23 cellular contexts compared by ENCODE assay signal in the genomic region with DNA sequence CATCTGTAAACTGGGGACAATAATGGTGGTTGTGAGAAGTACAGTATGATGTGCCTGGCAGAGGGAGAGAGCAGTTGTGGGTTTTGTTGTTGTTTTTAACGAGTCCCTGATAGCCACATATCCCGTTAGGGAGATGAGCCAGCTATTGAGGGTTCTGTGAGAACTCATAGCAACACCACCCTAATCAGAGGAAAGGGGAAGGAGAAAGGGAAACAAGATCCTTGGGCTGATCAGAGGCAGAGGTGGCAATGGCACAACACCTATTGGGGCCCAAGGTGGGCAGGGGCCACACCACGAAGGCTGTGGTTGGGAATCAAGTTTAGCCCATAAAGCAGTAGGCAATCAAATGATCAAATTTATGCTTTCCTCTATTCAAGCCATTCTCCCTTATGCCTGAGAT. TPM values are rescaled to one million over a fixed set of nuclear protein-coding genes. Genes with fewer than 3 reads are reported as not detected.
A peak's percentile ranks its signal among the peaks of the same experiment; 100 is the strongest.
DNase-seq lines count a peak whose midpoint lies in the region; ATAC-seq and TF ChIP-seq lines count a peak whose summit lies in the region.
"Had no signal": no experiment of that assay in that cellular context is flagged by ENCODE, and none has a peak within 500 bp of the region (broad histone marks: within the 10 kb centered on the region; RNA-seq: fewer than 3 reads in every experiment).

No MANE protein-coding gene starts in this region.

- no peak overlapping the region for H3K23ac ChIP-seq in neuronal stem cell (ENCODE audit: low read depth, low read length, poor library complexity)

- H3K36me3 ChIP-seq in CD8-positive, alpha-beta memory T cell (ENCODE audit: insufficient read depth, low read length), result peaks cover 18% of the 10 kb centered on the region
- H3K36me3 ChIP-seq in naive thymus-derived CD4-positive, alpha-beta T cell (ENCODE audit: control insufficient read depth in 2 of 3, insufficient read depth in 3 of 3, low read length in 3 of 3), result peaks cover 0 to 22% (median 4%) of the 10 kb centered on the region in 3 experiments
- peaks cover 9 to 26% of the 10 kb centered on the region in 2 donors for H3K36me3 ChIP-seq in neuronal stem cell (replicated peaks in 1 of 2; ENCODE audit: control insufficient read depth in 2 of 2, insufficient read depth in 2 of 2, low read length in 2 of 2)

- no peak overlapping the region for H3K14ac ChIP-seq in neuronal stem cell (ENCODE audit: low read length)

- H4K91ac ChIP-seq in neuronal stem cell (ENCODE audit: low read depth, low read length, poor library complexity), result no peak overlapping the region

- no peak for DNase-seq in CD8-positive, alpha-beta memory T cell
- DNase-seq in activated B cell treated with CpG ODN at 0.5 μM for 24 hours (no peak), putamen (ENCODE audit: low spot score) (no peak), neuronal stem cell (ENCODE audit: low spot score) (no peak)
- DNase-seq in naive thymus-derived CD4-positive, alpha-beta T cell, result no peak
- DNase-seq in stimulated activated naive B cell treated with anti-CD40 and anti-IgM and Interleukin-4, amounts not matched to agents 10 μg/mL and 1 μg/mL and 100 μg/mL, for 72 hours, result no peak
- no peak for DNase-seq in activated CD4-positive, alpha-beta memory T cell treated with anti-CD3 and anti-CD28 coated beads for 36 hours
- DNase-seq: Calu3; cortex of kidney; left lung; midbrain; NCI-H1105 treated with DMSO at 0.1 percent for 48 hours; NCI-H2081; NCI-H446; OCI-M1; SIG-M5; small intestine; stimulated activated CD4-positive, alpha-beta T cell treated with anti-CD3 and anti-CD28 coated beads, Interleukin-2, amount 100 ng/mL, for 48 hours; stimulated activated naive CD4-positive, alpha-beta T cell; T-cell had no signal

- H3K4ac ChIP-seq in neuronal stem cell (ENCODE audit: low read length), result no peak overlapping the region

- no peak overlapping the region for H2BK120ac ChIP-seq in neuronal stem cell (ENCODE audit: low read depth, low read length)

- H2AFZ ChIP-seq in neuronal stem cell (ENCODE audit: low read length), result no peak overlapping the region

- no peak overlapping the region for H2BK12ac ChIP-seq in neuronal stem cell (ENCODE audit: low read length)

- H3K4me1 Mint-ChIP-seq in CD8-positive, alpha-beta memory T cell, result peaks cover 21 to 22% (median 22%) of the 10 kb centered on the region in 3 donors
- H3K4me1 Mint-ChIP-seq in activated B cell treated with CpG ODN at 0.5 μM for 24 hours, result peaks cover 26% of the 10 kb centered on the region
- H3K4me1 Mint-ChIP-seq in naive thymus-derived CD4-positive, alpha-beta T cell, result peaks cover 0 to 24% (median 22%) of the 10 kb centered on the region in 7 donors
- H3K4me1 Mint-ChIP-seq in stimulated activated naive B cell treated with anti-CD40 and anti-IgM and Interleukin-4, amounts not matched to agents 10 μg/mL and 1 μg/mL and 100 μg/mL, for 72 hours, result peaks cover 14 to 36% of the 10 kb centered on the region in 2 donors
- peaks cover 30% of the 10 kb centered on the region for H3K4me1 Mint-ChIP-seq in activated CD4-positive, alpha-beta memory T cell treated with anti-CD3 and anti-CD28 coated beads for 36 hours (ENCODE audit: low read depth)

- POLR2A ChIA-PET in CD8-positive, alpha-beta memory T cell (lab: Charles Lee), result no interaction called here
- POLR2A ChIA-PET in activated B cell treated with CpG ODN at 0.5 μM for 24 hours (lab: Charles Lee), result no interaction called here
- POLR2A ChIA-PET in naive thymus-derived CD4-positive, alpha-beta T cell (lab: Charles Lee), result interaction anchor here (0.6 kb wide), 1 partner anchor 307 kb away, joined by 3 read pairs; no protein-coding TSS in a partner anchor
- POLR2A ChIA-PET in activated CD4-positive, alpha-beta memory T cell treated with anti-CD3 and anti-CD28 coated beads for 36 hours (lab: Charles Lee), result no interaction called here

- H3K27ac ChIP-seq in CD8-positive, alpha-beta memory T cell (ENCODE audit: low read depth, low read length), result no peak overlapping the region
- H3K27ac ChIP-seq in naive thymus-derived CD4-positive, alpha-beta T cell (ENCODE audit: low read depth, low read length), result no peak overlapping the region
- no peak overlapping the region for H3K27ac ChIP-seq in neuronal stem cell (replicated peaks; ENCODE audit: low read length)

- no peak overlapping the region for H3K18ac ChIP-seq in neuronal stem cell (ENCODE audit: low read length)

- H2AK5ac ChIP-seq in neuronal stem cell (ENCODE audit: low read depth, low read length), result no peak overlapping the region

- H4K8ac ChIP-seq in neuronal stem cell (ENCODE audit: low read depth, low read length), result no peak overlapping the region

- H3K9me3 Mint-ChIP-seq in CD8-positive, alpha-beta memory T cell, result no peaks in the 10 kb centered on the region
- H3K9me3 Mint-ChIP-seq in activated B cell treated with CpG ODN at 0.5 μM for 24 hours, result no peaks in the 10 kb centered on the region
- peaks cover 0 to 2% (median 0%) of the 10 kb centered on the region in 11 donors for H3K9me3 Mint-ChIP-seq in naive thymus-derived CD4-positive, alpha-beta T cell
- peaks cover 0 to 3% of the 10 kb centered on the region in 2 donors for H3K9me3 Mint-ChIP-seq in stimulated activated naive B cell treated with anti-CD40 and anti-IgM and Interleukin-4, amounts not matched to agents 10 μg/mL and 1 μg/mL and 100 μg/mL, for 72 hours
- no peaks in the 10 kb centered on the region for H3K9me3 Mint-ChIP-seq in activated CD4-positive, alpha-beta memory T cell treated with anti-CD3 and anti-CD28 coated beads for 36 hours
- H3K9me3 Mint-ChIP-seq: T-cell had no signal

- CTCF ChIA-PET in CD8-positive, alpha-beta memory T cell (lab: Charles Lee), result no interaction called here
- CTCF ChIA-PET in activated B cell treated with CpG ODN at 0.5 μM for 24 hours (lab: Charles Lee), result no interaction called here
- CTCF ChIA-PET in naive thymus-derived CD4-positive, alpha-beta T cell (lab: Charles Lee), result no interaction called here
- CTCF ChIA-PET in activated CD4-positive, alpha-beta memory T cell treated with anti-CD3 and anti-CD28 coated beads for 36 hours (lab: Charles Lee), result no interaction called here

- intact Hi-C loops in activated B cell treated with CpG ODN at 0.5 μM for 24 hours (cut with micrococcal nuclease), result no loop called here
- intact Hi-C loops in naive thymus-derived CD4-positive, alpha-beta T cell (cut with micrococcal nuclease), result no loop called here
- intact Hi-C loops in activated CD4-positive, alpha-beta memory T cell treated with anti-CD3 and anti-CD28 coated beads for 36 hours (cut with micrococcal nuclease), result loop anchor here (5.0 kb wide), 1 partner anchor 36 kb away; the partner anchor contains the start of gene URGCP

- WGBS in neuronal stem cell (ENCODE audit: extremely low coverage in 2 of 2, insufficient read length in 2 of 2, insufficient replicate concordance in 1 of 2), 2 donors, result no CpG with 5 or more reads among the region's 3 CpGs

- H2BK5ac ChIP-seq in neuronal stem cell (ENCODE audit: low read length), result no peak overlapping the region

- H2BK15ac ChIP-seq in neuronal stem cell (ENCODE audit: low read length), result no peak overlapping the region

- H3K27ac Mint-ChIP-seq in CD8-positive, alpha-beta memory T cell, result peak overlapping the region in 4 of 8 donors; percentile 5 to 75 (median 44)
- H3K27ac Mint-ChIP-seq in activated B cell treated with CpG ODN at 0.5 μM for 24 hours, result no peak overlapping the region
- H3K27ac Mint-ChIP-seq in naive thymus-derived CD4-positive, alpha-beta T cell, result no peak overlapping the region
- peak overlapping the region; percentile 4 for H3K27ac Mint-ChIP-seq in stimulated activated naive B cell treated with anti-CD40 and anti-IgM and Interleukin-4, amounts not matched to agents 10 μg/mL and 1 μg/mL and 100 μg/mL, for 72 hours
- no peak overlapping the region for H3K27ac Mint-ChIP-seq in activated CD4-positive, alpha-beta memory T cell treated with anti-CD3 and anti-CD28 coated beads for 36 hours

- H3K4me1 ChIP-seq in CD8-positive, alpha-beta memory T cell (ENCODE audit: insufficient read depth, low read length), result peaks cover 19% of the 10 kb centered on the region
- H3K4me1 ChIP-seq in naive thymus-derived CD4-positive, alpha-beta T cell (ENCODE audit: control insufficient read depth in 2 of 2, insufficient read depth in 2 of 2, low read length in 2 of 2), result peaks cover 13 to 15% of the 10 kb centered on the region in 2 donors
- peaks cover 3 to 7% of the 10 kb centered on the region in 2 donors for H3K4me1 ChIP-seq in neuronal stem cell (ENCODE audit: control insufficient read depth in 2 of 2, insufficient read depth in 1 of 2, low read depth in 1 of 2, low read length in 2 of 2)

- H3K27me3 ChIP-seq in CD8-positive, alpha-beta memory T cell (ENCODE audit: insufficient read depth, low read length, poor library complexity, severe bottlenecking), result no peaks in the 10 kb centered on the region
- no peaks in the 10 kb centered on the region for H3K27me3 ChIP-seq in naive thymus-derived CD4-positive, alpha-beta T cell (ENCODE audit: control insufficient read depth in 2 of 2, insufficient read depth in 2 of 2, low read length in 2 of 2)
- H3K27me3 ChIP-seq in neuronal stem cell (ENCODE audit: control insufficient read depth in 3 of 3, insufficient read depth in 3 of 3, low read depth in 1 of 3, low read length in 3 of 3), result no peaks in the 10 kb centered on the region
- H3K27me3 ChIP-seq: left lung had no signal

- ATAC-seq in activated B cell treated with CpG ODN at 0.5 μM for 24 hours (ENCODE audit: low read depth), result no peak
- ATAC-seq in naive thymus-derived CD4-positive, alpha-beta T cell, result no peak
- no peak for ATAC-seq in stimulated activated naive B cell treated with anti-CD40 and anti-IgM and Interleukin-4, amounts not matched to agents 10 μg/mL and 1 μg/mL and 100 μg/mL, for 72 hours (replicated peaks)
- ATAC-seq in HG03342 (IDR thresholded peaks at IDR 0.05; ENCODE audit: unreplicated experiment), result no peak
- ATAC-seq: HepG2, left lung, T-cell had no signal

- H3K36me3 Mint-ChIP-seq in CD8-positive, alpha-beta memory T cell, result peaks cover 0 to 38% (median 12%) of the 10 kb centered on the region in 3 donors
- peaks cover 30% of the 10 kb centered on the region for H3K36me3 Mint-ChIP-seq in activated B cell treated with CpG ODN at 0.5 μM for 24 hours (ENCODE audit: low read depth)
- peaks cover 5 to 28% (median 21%) of the 10 kb centered on the region in 5 donors for H3K36me3 Mint-ChIP-seq in naive thymus-derived CD4-positive, alpha-beta T cell
- H3K36me3 Mint-ChIP-seq in stimulated activated naive B cell treated with anti-CD40 and anti-IgM and Interleukin-4, amounts not matched to agents 10 μg/mL and 1 μg/mL and 100 μg/mL, for 72 hours, result peaks cover 21 to 33% of the 10 kb centered on the region in 2 donors
- peaks cover 19% of the 10 kb centered on the region for H3K36me3 Mint-ChIP-seq in activated CD4-positive, alpha-beta memory T cell treated with anti-CD3 and anti-CD28 coated beads for 36 hours

- no peak for TF ChIP-seq CTCF in activated B cell treated with CpG ODN at 0.5 μM for 24 hours (IDR thresholded peaks at IDR 0.05)

- no peaks in the 10 kb centered on the region for H3K79me1 ChIP-seq in neuronal stem cell (ENCODE audit: low read depth, low read length)

- peak overlapping the region in 5 of 7 donors; percentile 37 to 75 (median 66) for H3K4me3 Mint-ChIP-seq in CD8-positive, alpha-beta memory T cell
- H3K4me3 Mint-ChIP-seq in activated B cell treated with CpG ODN at 0.5 μM for 24 hours, result peak overlapping the region; percentile 36
- peak overlapping the region in 9 of 10 donors; percentile 14 to 88 (median 42) for H3K4me3 Mint-ChIP-seq in naive thymus-derived CD4-positive, alpha-beta T cell
- H3K4me3 Mint-ChIP-seq in stimulated activated naive B cell treated with anti-CD40 and anti-IgM and Interleukin-4, amounts not matched to agents 10 μg/mL and 1 μg/mL and 100 μg/mL, for 72 hours, result no peak overlapping the region
- H3K4me3 Mint-ChIP-seq in activated CD4-positive, alpha-beta memory T cell treated with anti-CD3 and anti-CD28 coated beads for 36 hours, result no peak overlapping the region

- H3K9me3 ChIP-seq in CD8-positive, alpha-beta memory T cell (ENCODE audit: low read length), result no peaks in the 10 kb centered on the region
- no peaks in the 10 kb centered on the region for H3K9me3 ChIP-seq in naive thymus-derived CD4-positive, alpha-beta T cell (ENCODE audit: control insufficient read depth in 2 of 3, low read length in 3 of 3)
- peaks cover 4 to 12% of the 10 kb centered on the region in 2 donors for H3K9me3 ChIP-seq in neuronal stem cell (replicated peaks in 1 of 2; ENCODE audit: control insufficient read depth in 2 of 2, insufficient read depth in 1 of 2, low read depth in 1 of 2, low read length in 2 of 2)
- H3K9me3 ChIP-seq: left lung, thoracic aorta had no signal

- no peak overlapping the region for H3K4me3 ChIP-seq in CD8-positive, alpha-beta memory T cell (ENCODE audit: low read length)
- H3K4me3 ChIP-seq in naive thymus-derived CD4-positive, alpha-beta T cell (ENCODE audit: low read length), result no peak overlapping the region
- H3K4me3 ChIP-seq in neuronal stem cell (ENCODE audit: low read length in 2 of 2), result no peak overlapping the region
- H3K4me3 ChIP-seq: left lung, thoracic aorta had no signal

- H3K27me3 Mint-ChIP-seq in CD8-positive, alpha-beta memory T cell, result no peaks in the 10 kb centered on the region
- no peaks in the 10 kb centered on the region for H3K27me3 Mint-ChIP-seq in activated B cell treated with CpG ODN at 0.5 μM for 24 hours
- H3K27me3 Mint-ChIP-seq in naive thymus-derived CD4-positive, alpha-beta T cell, result no peaks in the 10 kb centered on the region
- H3K27me3 Mint-ChIP-seq in stimulated activated naive B cell treated with anti-CD40 and anti-IgM and Interleukin-4, amounts not matched to agents 10 μg/mL and 1 μg/mL and 100 μg/mL, for 72 hours, result no peaks in the 10 kb centered on the region
- peaks cover 1% of the 10 kb centered on the region for H3K27me3 Mint-ChIP-seq in activated CD4-positive, alpha-beta memory T cell treated with anti-CD3 and anti-CD28 coated beads for 36 hours
- H3K27me3 Mint-ChIP-seq: T-cell had no signal

- H3K9ac ChIP-seq in neuronal stem cell (ENCODE audit: low read depth, low read length, poor library complexity), result no peak overlapping the region

- no peak overlapping the region for H3K4me2 ChIP-seq in neuronal stem cell (ENCODE audit: insufficient read depth, low read length, poor library complexity, severe bottlenecking)

RNA-seq across cellular contexts. Expression of gene MRPS24, which starts 1.7 kb away (rescaled TPM):
- 100 to 1,000 TPM; 140 to 147 TPM for total RNA-seq in CD8-positive, alpha-beta memory T cell
- 122 TPM for polyA plus RNA-seq in CD8-positive, alpha-beta memory T cell
- total RNA-seq in activated B cell treated with CpG ODN at 0.5 μM for 24 hours, result 73.1 and 78.1 TPM in 2 replicates
- total RNA-seq in naive thymus-derived CD4-positive, alpha-beta T cell, result 10 to 100 TPM; 44.2 to 76.6 (median 62.3) TPM
- polyA plus RNA-seq in naive thymus-derived CD4-positive, alpha-beta T cell, result 100 to 1,000 TPM; 169 to 187 TPM
- 130 TPM for polyA plus RNA-seq in neuronal stem cell (2013, experiment 1 of 2)
- polyA plus RNA-seq in neuronal stem cell (2013, experiment 2 of 2), result 127 TPM
- 100 to 1,000 TPM; 115 to 128 TPM for total RNA-seq in activated CD4-positive, alpha-beta memory T cell treated with anti-CD3 and anti-CD28 coated beads for 36 hours

RNA-seq across cellular contexts. Expression of gene URGCP, which starts 35.3 kb away (rescaled TPM):
- total RNA-seq in CD8-positive, alpha-beta memory T cell, result 10 to 100 TPM; 34.7 to 37.8 TPM
- 33.1 TPM for polyA plus RNA-seq in CD8-positive, alpha-beta memory T cell
- 21.6 and 23.3 TPM in 2 replicates for total RNA-seq in activated B cell treated with CpG ODN at 0.5 μM for 24 hours
- 10 to 100 TPM; 20.0 to 33.7 (median 26.8) TPM for total RNA-seq in naive thymus-derived CD4-positive, alpha-beta T cell
- 10 to 100 TPM; 22.0 to 40.6 TPM for polyA plus RNA-seq in naive thymus-derived CD4-positive, alpha-beta T cell
- 8.0 TPM for polyA plus RNA-seq in neuronal stem cell (2013, experiment 1 of 2)
- 9.4 TPM for polyA plus RNA-seq in neuronal stem cell (2013, experiment 2 of 2)
- 10 to 100 TPM; 22.3 to 24.0 TPM for total RNA-seq in activated CD4-positive, alpha-beta memory T cell treated with anti-CD3 and anti-CD28 coated beads for 36 hours

RNA-seq across cellular contexts. Expression of gene UBE2D4, which starts 55.2 kb away (rescaled TPM):
- 10 to 100 TPM; 15.2 to 16.2 TPM for total RNA-seq in CD8-positive, alpha-beta memory T cell
- 13.9 TPM for polyA plus RNA-seq in CD8-positive, alpha-beta memory T cell
- total RNA-seq in activated B cell treated with CpG ODN at 0.5 μM for 24 hours, result 18.9 and 19.6 TPM in 2 replicates
- 10 to 100 TPM in 2 of 5 experiments, 1 to 10 TPM in 3; 6.3 to 13.9 (median 9.6) TPM for total RNA-seq in naive thymus-derived CD4-positive, alpha-beta T cell
- polyA plus RNA-seq in naive thymus-derived CD4-positive, alpha-beta T cell, result 10 to 100 TPM; 13.4 to 15.9 TPM
- polyA plus RNA-seq in neuronal stem cell (2013, experiment 1 of 2), result 8.5 TPM
- 8.8 TPM for polyA plus RNA-seq in neuronal stem cell (2013, experiment 2 of 2)
- total RNA-seq in activated CD4-positive, alpha-beta memory T cell treated with anti-CD3 and anti-CD28 coated beads for 36 hours, result 10 to 100 TPM; 11.3 to 11.8 TPM

Comparison
In these comparisons a context has a peak if more than half of its experiments do, and no peak if none do; other contexts are left out.
1. H3K4me3 Mint-ChIP-seq: peak in CD8-positive, alpha-beta memory T cell (5 of 7), activated B cell treated with CpG ODN at 0.5 μM for 24 hours (single experiment) and naive thymus-derived CD4-positive, alpha-beta T cell (9 of 10); none in stimulated activated naive B cell treated with anti-CD40 and anti-IgM and Interleukin-4, amounts not matched to agents 10 μg/mL and 1 μg/mL and 100 μg/mL, for 72 hours (0 of 2) and activated CD4-positive, alpha-beta memory T cell treated with anti-CD3 and anti-CD28 coated beads for 36 hours (single experiment).